Comparison of ENCODE assay signal across 1 cellular context in genomic region chr2:627340-627709, GRCh38.
TF ChIP-seq lines count a peak whose summit lies in the region.

No MANE protein-coding gene starts in this region.

TF ChIP-seq in GM23338, 12 proteins besides CTCF, POLR2A, EP300 and RAD21 (continued from another document):
- TF ChIP-seq JUNB (IDR thresholded peaks at IDR 0.05; ENCODE audit: unreplicated experiment) (no peak), EZH2phosphoT487 (IDR thresholded peaks at IDR 0.05; ENCODE audit: unreplicated experiment) (no peak), EZH2 (IDR thresholded peaks at IDR 0.05; ENCODE audit: low read depth, unreplicated experiment) (no peak), ZNF331 (CRISPR knock-in tag; IDR thresholded peaks at IDR 0.05; ENCODE audit: low read depth) (no peak), NANOG (IDR thresholded peaks at IDR 0.05; ENCODE audit: borderline replicate concordance) (no peak), ZNF462 (CRISPR knock-in tag; IDR thresholded peaks at IDR 0.05) (no peak), ETS1 (IDR thresholded peaks at IDR 0.05) (no peak), STAT1 (IDR thresholded peaks at IDR 0.05; ENCODE audit: unreplicated experiment) (no peak), CREB1 (CRISPR knock-in tag; IDR thresholded peaks at IDR 0.05; ENCODE audit: low read depth) (no peak), POLR2AphosphoS5 (IDR thresholded peaks at IDR 0.05; ENCODE audit: low read depth) (no peak)
